In genomic region chr19:56304243-56304642, GRCh38 we compare ENCODE assay signal across 18 cellular contexts. TPM values are rescaled to one million over a fixed set of nuclear protein-coding genes. Genes with fewer than 3 reads are reported as not detected.
DNase-seq lines count a peak whose midpoint lies in the region; ATAC-seq and TF ChIP-seq lines count a peak whose summit lies in the region.
"Had no signal": no experiment of that assay in that cellular context is flagged by ENCODE, and none has a peak within 500 bp of the region (broad histone marks: within the 10 kb centered on the region; RNA-seq: fewer than 3 reads in every experiment).

No MANE protein-coding gene starts in this region.

- H3K9ac ChIP-seq in neural progenitor cell: no peak overlapping the region
- H3K9ac ChIP-seq: GM23248 had no signal

- H3K4me3 ChIP-seq in neural progenitor cell: no peak overlapping the region
- H3K4me3 ChIP-seq: GM12878, GM23248 had no signal

- no peaks in the 10 kb centered on the region for H3K9me3 Mint-ChIP-seq in WTC11
- H3K9me3 Mint-ChIP-seq in neural progenitor cell: no peaks in the 10 kb centered on the region
- no peaks in the 10 kb centered on the region for H3K9me3 Mint-ChIP-seq in stimulated activated memory B cell treated with anti-CD40 and anti-IgM and Interleukin-4, amounts not matched to agents 10 μg/mL and 1 μg/mL and 100 μg/mL, for 72 hours
- peaks cover 0 to 2% of the 10 kb centered on the region in 2 donors for H3K9me3 Mint-ChIP-seq in activated T-cell treated with anti-CD3 and anti-CD28 coated beads, Interleukin-2, amount 50 U/mL, for 72 hours
- H3K9me3 Mint-ChIP-seq: CD4-positive, alpha-beta T cell had no signal

- no peaks in the 10 kb centered on the region for H3F3A ChIP-seq in neural progenitor cell (ENCODE audit: low read depth)

- ATAC-seq in WTC11 (no peak), GM19328 (IDR thresholded peaks at IDR 0.05; ENCODE audit: unreplicated experiment) (no peak)
- no peak for ATAC-seq in stimulated activated memory B cell treated with anti-CD40 and anti-IgM and Interleukin-4, amounts not matched to agents 10 μg/mL and 1 μg/mL and 100 μg/mL, for 72 hours
- ATAC-seq in activated T-cell treated with anti-CD3 and anti-CD28 coated beads, Interleukin-2, amount 50 U/mL, for 72 hours (replicated peaks in 1 of 2): no peak
- ATAC-seq: GM12878, HCT116 had no signal

- H3K27ac Mint-ChIP-seq in WTC11 (peak overlapping the region; percentile 55; the same call in 1 of the 2 replicates), neural progenitor cell (peak overlapping the region; percentile 43)
- peak overlapping the region; percentile 15 for H3K27ac Mint-ChIP-seq in stimulated activated memory B cell treated with anti-CD40 and anti-IgM and Interleukin-4, amounts not matched to agents 10 μg/mL and 1 μg/mL and 100 μg/mL, for 72 hours
- H3K27ac Mint-ChIP-seq in activated T-cell treated with anti-CD3 and anti-CD28 coated beads, Interleukin-2, amount 50 U/mL, for 72 hours: no peak overlapping the region
- H3K27ac Mint-ChIP-seq: B cell; CD4-positive, alpha-beta T cell had no signal

- H3K4me1 Mint-ChIP-seq in WTC11 (0 out of 2 replicates have a peak, but pooled peaks cover 2% of the 10 kb centered on the region), neural progenitor cell (no peaks in the 10 kb centered on the region)
- peaks cover 5% of the 10 kb centered on the region for H3K4me1 Mint-ChIP-seq in stimulated activated memory B cell treated with anti-CD40 and anti-IgM and Interleukin-4, amounts not matched to agents 10 μg/mL and 1 μg/mL and 100 μg/mL, for 72 hours
- H3K4me1 Mint-ChIP-seq in activated T-cell treated with anti-CD3 and anti-CD28 coated beads, Interleukin-2, amount 50 U/mL, for 72 hours (ENCODE audit: low read depth): peaks cover 11% of the 10 kb centered on the region

- H3K4me1 ChIP-seq in neural progenitor cell: no peaks in the 10 kb centered on the region

- CTCF ChIA-PET in WTC11 (lab: Charles Lee): interaction anchor here (1.4 kb wide), 2 partner anchors 29 to 238 kb away, joined by 4 to 6 read pairs; no protein-coding TSS in a partner anchor

- no peaks in the 10 kb centered on the region for H3K27me3 Mint-ChIP-seq in WTC11 (ENCODE audit: low read depth)
- H3K27me3 Mint-ChIP-seq in neural progenitor cell (ENCODE audit: insufficient read depth, low read depth): peaks cover 2% of the 10 kb centered on the region
- H3K27me3 Mint-ChIP-seq in stimulated activated memory B cell treated with anti-CD40 and anti-IgM and Interleukin-4, amounts not matched to agents 10 μg/mL and 1 μg/mL and 100 μg/mL, for 72 hours: no peaks in the 10 kb centered on the region
- H3K27me3 Mint-ChIP-seq in activated T-cell treated with anti-CD3 and anti-CD28 coated beads, Interleukin-2, amount 50 U/mL, for 72 hours (ENCODE audit: low read depth): no peaks in the 10 kb centered on the region
- H3K27me3 Mint-ChIP-seq: B cell; CD4-positive, alpha-beta T cell had no signal

- no peaks in the 10 kb centered on the region for H3K9me3 ChIP-seq in neural progenitor cell (ENCODE audit: low read depth)

- H3K4me3 Mint-ChIP-seq in WTC11: no peak overlapping the region
- H3K4me3 Mint-ChIP-seq in neural progenitor cell: no peak overlapping the region
- no peak overlapping the region for H3K4me3 Mint-ChIP-seq in stimulated activated memory B cell treated with anti-CD40 and anti-IgM and Interleukin-4, amounts not matched to agents 10 μg/mL and 1 μg/mL and 100 μg/mL, for 72 hours
- H3K4me3 Mint-ChIP-seq in activated T-cell treated with anti-CD3 and anti-CD28 coated beads, Interleukin-2, amount 50 U/mL, for 72 hours: no peak overlapping the region
- H3K4me3 Mint-ChIP-seq: B cell; CD4-positive, alpha-beta T cell had no signal

- TF ChIP-seq CTCF in WTC11 (IDR thresholded peaks at IDR 0.05): no peak
- no peak for TF ChIP-seq CTCF in neural progenitor cell (IDR thresholded peaks at IDR 0.05)

- POLR2A ChIA-PET in WTC11 (lab: Charles Lee): no interaction called here

- no peak overlapping the region for H3K27ac ChIP-seq in neural progenitor cell
- H3K27ac ChIP-seq: GM23248 had no signal

- no peaks in the 10 kb centered on the region for H4K20me1 ChIP-seq in neural progenitor cell (ENCODE audit: low read depth)

- H3K4me2 ChIP-seq in neural progenitor cell: no peak overlapping the region

- DNase-seq in WTC11 (ENCODE audit: low spot score): no peak
- peak; percentile 43 for DNase-seq in islet precursor cell
- DNase-seq in neural progenitor cell (ENCODE audit: low spot score): no peak
- DNase-seq in NCI-H1417 treated with DMSO at 0.1 percent for 48 hours (lab: John Stamatoyannopoulos, UW): no peak
- DNase-seq in activated T-cell treated with anti-CD3 and anti-CD28 coated beads, Interleukin-2, amount 50 U/mL, for 72 hours: no peak
- DNase-seq: C1 segment of cervical spinal cord; Calu3; CD4-positive, alpha-beta T cell; DMS 273 treated with DMSO at 0.1 percent for 48 hours; DMS79; GM23248 had no signal

- H3K36me3 ChIP-seq in neural progenitor cell: no peaks in the 10 kb centered on the region

- no peak overlapping the region for H2AFZ ChIP-seq in neural progenitor cell (replicated peaks)
- H2AFZ ChIP-seq: GM23248 had no signal

- no peaks in the 10 kb centered on the region for H3K27me3 ChIP-seq in neural progenitor cell

- no peaks in the 10 kb centered on the region for H3K79me2 ChIP-seq in neural progenitor cell (ENCODE audit: low read depth)

- H3K36me3 Mint-ChIP-seq in WTC11: peaks cover 9% of the 10 kb centered on the region
- peaks cover 8% of the 10 kb centered on the region for H3K36me3 Mint-ChIP-seq in neural progenitor cell
- peaks cover 64% of the 10 kb centered on the region for H3K36me3 Mint-ChIP-seq in stimulated activated memory B cell treated with anti-CD40 and anti-IgM and Interleukin-4, amounts not matched to agents 10 μg/mL and 1 μg/mL and 100 μg/mL, for 72 hours
- peaks cover 1 to 5% of the 10 kb centered on the region in 2 donors for H3K36me3 Mint-ChIP-seq in activated T-cell treated with anti-CD3 and anti-CD28 coated beads, Interleukin-2, amount 50 U/mL, for 72 hours (ENCODE audit: insufficient read depth in 2 of 2)

TF ChIP-seq in WTC11, 78 proteins besides CTCF, POLR2A, EP300 and RAD21:
- TF ChIP-seq FOXP4 (CRISPR knock-in tag; IDR thresholded peaks at IDR 0.05) (no peak), ELF4 (CRISPR knock-in tag; IDR thresholded peaks at IDR 0.05; ENCODE audit: low read depth) (no peak)
TF ChIP-seq in WTC11: peak in this region for 0.

RNA-seq across cellular contexts. Expression of gene ZSCAN5A, which starts 10.4 kb away (rescaled TPM):
- total RNA-seq in WTC11 (2021) (9.0 to 10.4 TPM (median 9.8 TPM) in 3 replicates), neural progenitor cell (ENCODE audit: low replicate concordance) (1.6 and 7.8 TPM in 2 replicates)
- 1 to 10 TPM; 8.3 to 8.4 TPM for total RNA-seq in activated T-cell treated with anti-CD3 and anti-CD28 coated beads, Interleukin-2, amount 50 U/mL, for 72 hours

RNA-seq across cellular contexts. Expression of gene EDDM13, which starts 31.7 kb away (rescaled TPM):
- total RNA-seq in WTC11 (2021) (not detected in 3 replicates), neural progenitor cell (ENCODE audit: low replicate concordance) (not detected in 2 replicates)
- under 1 TPM in 1 of 2 donors, not detected in 1; 0.67 TPM for total RNA-seq in activated T-cell treated with anti-CD3 and anti-CD28 coated beads, Interleukin-2, amount 50 U/mL, for 72 hours
- total RNA-seq: B cell; Calu3; CD4-positive, alpha-beta T cell; G401; GM12878; GM23248; HT-29 had no signal
